26 cellular contexts compared by ENCODE assay signal in genomic region chr2:60500861-60501260, GRCh38.
"Had no signal": no experiment of that assay in that cellular context is flagged by ENCODE, and none has a peak within 500 bp of the region (broad histone marks: within the 10 kb centered on the region; RNA-seq: fewer than 3 reads in every experiment).

No MANE protein-coding gene starts in this region.

- H3K27me3 Mint-ChIP-seq: dendritic cell treated with granulocyte-macrophage colony-stimulating factor and Interleukin-4, amounts not matched to agents 40 ng/mL and 50 ng/mL, for 4 days had no signal

- H3K4me3 Mint-ChIP-seq: activated T-cell treated with anti-CD3 and anti-CD28 coated beads, Interleukin-2, amount 50 U/mL, for 4 hours; dendritic cell treated with granulocyte-macrophage colony-stimulating factor and Interleukin-4, amounts not matched to agents 40 ng/mL and 50 ng/mL, for 4 days; naive thymus-derived CD4-positive, alpha-beta T cell; neural progenitor cell; stimulated activated naive CD8-positive, alpha-beta T cell treated with anti-CD3 and anti-CD28 coated beads, Interleukin-15, amount 100 ng/mL, for 72 hours had no signal

- H3K27ac Mint-ChIP-seq: naive thymus-derived CD4-positive, alpha-beta T cell; neural progenitor cell; stimulated activated naive CD8-positive, alpha-beta T cell treated with anti-CD3 and anti-CD28 coated beads, Interleukin-15, amount 100 ng/mL, for 72 hours had no signal

- ATAC-seq: activated CD4-positive, CD25-positive, alpha-beta regulatory T cell treated with anti-CD3 and anti-CD28 coated beads, Interleukin-2, amount 50 U/mL, for 24 hours; activated T-cell treated with anti-CD3 and anti-CD28 coated beads, Interleukin-2, amount 50 U/mL, for 4 hours; mucosa of descending colon; naive thymus-derived CD4-positive, alpha-beta T cell; stimulated activated naive CD8-positive, alpha-beta T cell treated with anti-CD3 and anti-CD28 coated beads, Interleukin-15, amount 100 ng/mL, for 72 hours had no signal

- H3K27ac ChIP-seq: neural progenitor cell, right atrium auricular region had no signal

- H3K4me1 ChIP-seq: prostate gland had no signal

- H3K27me3 ChIP-seq: heart left ventricle, neural progenitor cell, right atrium auricular region, suprapubic skin had no signal

- H3K36me3 Mint-ChIP-seq: naive thymus-derived CD4-positive, alpha-beta T cell; neural progenitor cell had no signal

- H3K9ac ChIP-seq: neural progenitor cell had no signal

- H3K9me3 ChIP-seq: heart left ventricle, left ventricle myocardium inferior, mucosa of descending colon, prostate gland, right atrium auricular region, suprapubic skin had no signal

- FAIRE-seq: endothelial cell of umbilical vein, frontal cortex had no signal

- H3K4me3 ChIP-seq: heart left ventricle, left ventricle myocardium inferior, mucosa of descending colon, neural progenitor cell, prostate gland, right atrium auricular region, suprapubic skin had no signal

- H3K9me3 Mint-ChIP-seq: activated T-cell treated with anti-CD3 and anti-CD28 coated beads, Interleukin-2, amount 50 U/mL, for 4 hours; dendritic cell treated with granulocyte-macrophage colony-stimulating factor and Interleukin-4, amounts not matched to agents 40 ng/mL and 50 ng/mL, for 4 days; naive thymus-derived CD4-positive, alpha-beta T cell; neural progenitor cell; stimulated activated naive CD8-positive, alpha-beta T cell treated with anti-CD3 and anti-CD28 coated beads, Interleukin-15, amount 100 ng/mL, for 72 hours had no signal

- DNase-seq: activated CD4-positive, alpha-beta T cell treated with anti-CD3 and anti-CD28 coated beads, Interleukin-2, amount 50 U/mL, for 1 hour; activated CD8-positive, alpha-beta memory T cell treated with anti-CD3 and anti-CD28 coated beads, Interleukin-2, amount 50 U/mL, for 4 hours; activated effector memory CD4-positive, alpha-beta T cell treated with anti-CD3 and anti-CD28 coated beads, Interleukin-2, amount 50 U/mL, for 16 hours; activated naive CD4-positive, alpha-beta T cell treated with anti-CD3 and anti-CD28 coated beads, Interleukin-2, amount 50 U/mL, for 16 hours; activated T-cell treated with anti-CD3 and anti-CD28 coated beads, Interleukin-2, amount 50 U/mL, for 4 hours; aorta; effector CD8-positive, alpha-beta T cell; heart left ventricle; kidney glomerular epithelial cell; left ventricle myocardium inferior; mesenchymal stem cell; mucosa of descending colon; naive thymus-derived CD4-positive, alpha-beta T cell; stimulated activated CD4-positive, alpha-beta T cell treated with anti-CD3 and anti-CD28 coated beads, Interleukin-2, amount 100 ng/mL, for 24 hours; stimulated activated naive CD8-positive, alpha-beta T cell treated with anti-CD3 and anti-CD28 coated beads, Interleukin-15, amount 100 ng/mL, for 72 hours; T-helper 1 cell; T-helper 9 cell; trophoblast cell had no signal

- H3K36me3 ChIP-seq: heart left ventricle, left ventricle myocardium inferior, neural progenitor cell, prostate gland, right atrium auricular region, suprapubic skin had no signal

- H3K4me2 ChIP-seq: neural progenitor cell had no signal

- H2AFZ ChIP-seq: neural progenitor cell had no signal

- H3K4me1 Mint-ChIP-seq: naive thymus-derived CD4-positive, alpha-beta T cell had no signal
